Comparison of ENCODE assay signal across 9 cellular contexts in the genomic region with DNA sequence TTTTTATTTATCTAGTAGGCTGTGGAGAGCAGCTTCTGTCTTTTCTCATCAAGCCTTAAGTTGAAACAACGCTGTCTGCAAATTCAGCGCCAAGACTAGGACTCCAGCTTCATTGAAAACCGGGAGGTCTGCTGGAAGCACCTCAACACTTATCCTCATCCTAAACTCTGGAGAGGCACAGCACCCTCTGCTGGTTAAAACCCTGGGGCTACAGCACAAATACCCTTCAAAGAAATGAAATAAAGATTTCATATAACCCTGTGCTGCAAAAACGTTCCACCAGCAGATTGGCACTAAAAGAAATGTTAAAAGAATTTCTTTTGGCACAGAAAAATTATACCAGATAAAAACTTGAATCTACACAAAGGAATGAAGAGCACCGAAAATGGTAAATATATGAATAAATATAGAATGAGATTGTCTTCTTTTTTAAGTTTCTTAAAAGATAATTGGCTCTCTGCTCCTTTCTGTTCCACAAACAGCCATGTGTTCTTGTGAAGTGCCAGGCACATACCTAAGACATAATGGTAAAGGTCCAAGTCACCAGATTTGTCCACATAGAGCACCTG.
DNase-seq lines count a peak whose midpoint lies in the region; ATAC-seq and TF ChIP-seq lines count a peak whose summit lies in the region.
"Had no signal": no experiment of that assay in that cellular context is flagged by ENCODE, and none has a peak within 500 bp of the region (broad histone marks: within the 10 kb centered on the region; RNA-seq: fewer than 3 reads in every experiment).

No MANE protein-coding gene starts in this region.

- no peak overlapping the region for H3K9ac ChIP-seq in NT2/D1 (ENCODE audit: insufficient read length, low read depth)
- H3K9ac ChIP-seq: BLaER1 had no signal

- no peak overlapping the region for H3K27ac Mint-ChIP-seq in activated T-cell treated with anti-CD3 and anti-CD28 coated beads, Interleukin-2, amount 50 U/mL, for 24 hours
- H3K27ac Mint-ChIP-seq in glutamatergic neuron (ENCODE audit: unreplicated experiment) = no peak overlapping the region

- H3K4me1 Mint-ChIP-seq in activated T-cell treated with anti-CD3 and anti-CD28 coated beads, Interleukin-2, amount 50 U/mL, for 24 hours (ENCODE audit: low read depth) = no peaks in the 10 kb centered on the region
- H3K4me1 Mint-ChIP-seq in glutamatergic neuron (ENCODE audit: low read depth, unreplicated experiment) = no peaks in the 10 kb centered on the region

- H3K4me3 ChIP-seq in NT2/D1 (ENCODE audit: insufficient read length, low read depth) = no peak overlapping the region
- H3K4me3 ChIP-seq: BLaER1 had no signal

- no peak overlapping the region for H3K4me3 Mint-ChIP-seq in activated T-cell treated with anti-CD3 and anti-CD28 coated beads, Interleukin-2, amount 50 U/mL, for 24 hours
- H3K4me3 Mint-ChIP-seq in glutamatergic neuron (ENCODE audit: unreplicated experiment) = no peak overlapping the region

- TF ChIP-seq CTCF in glutamatergic neuron (IDR thresholded peaks at IDR 0.05; ENCODE audit: partially characterized antibody, unreplicated experiment) = peak; percentile 68

- H3K27me3 ChIP-seq in NT2/D1 (ENCODE audit: insufficient read depth, insufficient read length) = no peaks in the 10 kb centered on the region
- H3K27me3 ChIP-seq: BLaER1 had no signal

- H3K9me3 ChIP-seq in NT2/D1 (ENCODE audit: insufficient read depth, low read length) = peaks cover 8% of the 10 kb centered on the region; the same call in 1 of the 2 replicates

- no peaks in the 10 kb centered on the region for H3K9me3 Mint-ChIP-seq in activated T-cell treated with anti-CD3 and anti-CD28 coated beads, Interleukin-2, amount 50 U/mL, for 24 hours
- H3K9me3 Mint-ChIP-seq in glutamatergic neuron (ENCODE audit: unreplicated experiment) = peaks cover 1% of the 10 kb centered on the region

- DNase-seq in NCI-H345 (lab: John Stamatoyannopoulos, UW) (peak; percentile 17), NCI-H345 treated with DMSO at 0.1 percent for 48 hours (lab: John Stamatoyannopoulos, UW; ENCODE audit: unreplicated experiment) (no peak), NT2/D1 (ENCODE audit: low read depth, low spot score) (peak; percentile 55), glutamatergic neuron (peak; percentile 70), NCI-H2081 treated with DMSO at 0.1 percent for 48 hours (lab: John Stamatoyannopoulos, UW) (no peak)
- DNase-seq in activated T-cell treated with anti-CD3 and anti-CD28 coated beads, Interleukin-2, amount 50 U/mL, for 24 hours = peak; percentile 65
- DNase-seq in stimulated activated CD4-positive, alpha-beta T cell treated with anti-CD3 and anti-CD28 coated beads, Interleukin-12 subunit alpha, Interleukin-12 subunit beta, amount 100 ng/mL, for 24 hours (ENCODE audit: low read depth in 2 of 2) = peak; percentile 25 to 59

- peaks cover 6% of the 10 kb centered on the region for H3K27me3 Mint-ChIP-seq in activated T-cell treated with anti-CD3 and anti-CD28 coated beads, Interleukin-2, amount 50 U/mL, for 24 hours
- H3K27me3 Mint-ChIP-seq in glutamatergic neuron (ENCODE audit: unreplicated experiment) = peaks cover 1% of the 10 kb centered on the region

- ATAC-seq in HG02885 (IDR thresholded peaks at IDR 0.05; ENCODE audit: poor library complexity, unreplicated experiment) = no peak

- H3K36me3 ChIP-seq in NT2/D1 (ENCODE audit: insufficient read depth, insufficient read length, low read length) = no peaks in the 10 kb centered on the region
- H3K36me3 ChIP-seq: BLaER1 had no signal

- H3K36me3 Mint-ChIP-seq in activated T-cell treated with anti-CD3 and anti-CD28 coated beads, Interleukin-2, amount 50 U/mL, for 24 hours (ENCODE audit: low read depth) = no peaks in the 10 kb centered on the region
- no peaks in the 10 kb centered on the region for H3K36me3 Mint-ChIP-seq in glutamatergic neuron (ENCODE audit: unreplicated experiment)

- no peaks in the 10 kb centered on the region for H3K4me1 ChIP-seq in NT2/D1 (ENCODE audit: insufficient read depth, insufficient read length)
- H3K4me1 ChIP-seq: BLaER1 had no signal

Comparison
In these comparisons a context has a peak if more than half of its experiments do, and no peak if none do; other contexts are left out.
1. DNase-seq: peak in NCI-H345 (single experiment), NT2/D1 (single experiment), activated T-cell treated with anti-CD3 and anti-CD28 coated beads, Interleukin-2, amount 50 U/mL, for 24 hours (single experiment), glutamatergic neuron (single experiment) and stimulated activated CD4-positive, alpha-beta T cell treated with anti-CD3 and anti-CD28 coated beads, Interleukin-12 subunit alpha, Interleukin-12 subunit beta, amount 100 ng/mL, for 24 hours (2 of 2); none in NCI-H345 treated with DMSO at 0.1 percent for 48 hours (single experiment) and NCI-H2081 treated with DMSO at 0.1 percent for 48 hours (single experiment).